In the genomic region with DNA sequence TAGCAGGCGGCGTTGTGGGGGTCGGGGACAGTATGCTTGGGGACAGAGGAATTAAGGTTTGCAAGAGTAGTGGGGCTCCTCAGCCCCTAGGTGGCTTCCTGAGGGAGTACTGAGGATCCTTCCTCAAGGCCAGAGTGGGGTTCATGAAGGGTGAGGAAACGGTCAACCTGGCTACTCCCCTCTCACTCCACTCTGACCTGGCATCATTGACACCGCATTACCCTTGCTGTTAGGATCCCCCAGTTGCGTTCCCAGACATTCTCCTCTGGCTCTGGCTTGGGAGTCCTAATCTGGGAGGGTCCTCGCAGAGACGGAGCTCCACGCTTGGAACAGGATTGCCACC, we compare ENCODE assay signal across 8 cellular contexts. TPM values are rescaled to one million over a fixed set of nuclear protein-coding genes. Genes with fewer than 3 reads are reported as not detected.
DNase-seq lines count a peak whose midpoint lies in the region; ATAC-seq, FAIRE-seq and TF ChIP-seq lines count a peak whose summit lies in the region.

No MANE protein-coding gene starts in this region.

- no peaks in the 10 kb centered on the region for H4K20me1 ChIP-seq in MM.1S (ENCODE audit: insufficient read depth, low read length)
- H4K20me1 ChIP-seq in H1 (replicated peaks in 1 of 2; ENCODE audit: control insufficient read depth in 1 of 2, insufficient read depth in 2 of 2, low read length in 2 of 2): peaks cover 0 to 3% of the 10 kb centered on the region in 2 experiments

- peak overlapping the region; percentile 74 for H3K4me2 ChIP-seq in MM.1S (ENCODE audit: low read depth, low read length)
- peak overlapping the region; percentile 86 to 88 for H3K4me2 ChIP-seq in H1 (ENCODE audit: insufficient read depth in 1 of 2, low read depth in 2 of 2, low read length in 2 of 2)

- H2BK15ac ChIP-seq in H1 (ENCODE audit: low read length): no peak overlapping the region

- TF ChIP-seq EP300 in H1 (IDR thresholded peaks at IDR 0.05; ENCODE audit: borderline replicate concordance in 1 of 2, low read depth in 2 of 2, low read length in 2 of 2): no peak

- ATAC-seq in GM18511 (IDR thresholded peaks at IDR 0.05; ENCODE audit: unreplicated experiment): peak; percentile 9
- ATAC-seq in HG02763 (IDR thresholded peaks at IDR 0.05; ENCODE audit: unreplicated experiment): no peak

- H2AFZ ChIP-seq in MM.1S (ENCODE audit: low read length): peak overlapping the region; percentile 44
- H2AFZ ChIP-seq in H1 (ENCODE audit: low read length): peak overlapping the region; percentile 49; the same call in 1 of the 2 replicates

- H2BK20ac ChIP-seq in H1 (ENCODE audit: low read length): no peak overlapping the region

- H3K4me1 ChIP-seq in MM.1S (ENCODE audit: low read length) (no peaks in the 10 kb centered on the region), H1 (replicated peaks in 1 of 4; ENCODE audit: control insufficient read depth in 3 of 4, insufficient read depth in 4 of 4, low read length in 3 of 4) (peaks cover 0 to 12% (median 4%) of the 10 kb centered on the region in 4 experiments; a peak in 4 of 7 replicates), neutrophil (ENCODE audit: control insufficient read depth in 1 of 2, insufficient read depth in 1 of 2, low read depth in 1 of 2, low read length in 1 of 2) (peaks cover 15% of the 10 kb centered on the region in 2 experiments)

- H3K14ac ChIP-seq in H1 (ENCODE audit: insufficient read length): no peak overlapping the region

- H4K8ac ChIP-seq in H1 (ENCODE audit: extremely low read depth, insufficient read depth, low read length): no peak overlapping the region

- CTCF ChIA-PET in H1 (lab: Charles Lee; ENCODE audit: partially characterized antibody): interaction anchor here (0.6 to 3.1 kb wide), 17 partner anchors 13 to 476 kb away, joined by 3 to 107 read pairs (median 4); a partner anchor contains a TSS

- peaks cover 11% of the 10 kb centered on the region for H3K27me3 ChIP-seq in MM.1S (replicated peaks; ENCODE audit: insufficient read depth, low read length)
- peaks cover 0 to 12% (median 6%) of the 10 kb centered on the region in 4 experiments; a peak in 4 of 7 replicates for H3K27me3 ChIP-seq in H1 (replicated peaks in 1 of 4; ENCODE audit: control insufficient read depth in 3 of 4, extremely low read depth in 1 of 4, insufficient read depth in 3 of 4, low read length in 3 of 4)
- H3K27me3 ChIP-seq in neutrophil: peaks cover 13% of the 10 kb centered on the region

- no peak overlapping the region for H3K18ac ChIP-seq in H1 (ENCODE audit: extremely low read depth, low read length)

- H3K27ac ChIP-seq in MM.1S (ENCODE audit: low read length) (no peak overlapping the region), H1 (ENCODE audit: low read depth, low read length) (no peak overlapping the region), neutrophil (no peak overlapping the region)

- no peaks in the 10 kb centered on the region for H3K36me3 ChIP-seq in MM.1S (replicated peaks; ENCODE audit: insufficient read depth, low read length)
- H3K36me3 ChIP-seq in H1 (ENCODE audit: control insufficient read depth in 2 of 4, insufficient read depth in 4 of 4, low read length in 3 of 4): no peaks in the 10 kb centered on the region
- H3K36me3 ChIP-seq in neutrophil: no peaks in the 10 kb centered on the region

- H3K23ac ChIP-seq in H1 (ENCODE audit: insufficient read length): no peak overlapping the region

- no peaks in the 10 kb centered on the region for H3K79me1 ChIP-seq in H1 (ENCODE audit: low read depth, low read length)

- no peak for TF ChIP-seq POLR2A in H1 (IDR thresholded peaks at IDR 0.05; ENCODE audit: control extremely low read depth in 1 of 2, low read depth in 2 of 2, low read length in 2 of 2)

- H3K23me2 ChIP-seq in H1 (ENCODE audit: low read depth, low read length): peaks cover 10% of the 10 kb centered on the region; the same call in 1 of the 2 replicates

- no peaks in the 10 kb centered on the region for H3K9me2 ChIP-seq in MM.1S (replicated peaks; ENCODE audit: insufficient read depth, low read length)

- H3K4me3 ChIP-seq in MM.1S (ENCODE audit: low read length): peak overlapping the region; percentile 70
- H3K4me3 ChIP-seq in H1 (ENCODE audit: extremely low read depth in 1 of 4, insufficient read depth in 2 of 4, low read depth in 3 of 4, low read length in 4 of 4): peak overlapping the region; percentile 46 to 97 (median 68)
- peak overlapping the region; percentile 87 to 94 for H3K4me3 ChIP-seq in neutrophil (ENCODE audit: low read depth in 1 of 2, low read length in 1 of 2)

- H3K79me2 ChIP-seq in MM.1S (ENCODE audit: low read length) (no peaks in the 10 kb centered on the region), H1 (ENCODE audit: control insufficient read depth in 1 of 2, insufficient read depth in 2 of 2, low read length in 2 of 2) (no peaks in the 10 kb centered on the region)

- H3K9me3 ChIP-seq in MM.1S (replicated peaks; ENCODE audit: insufficient read depth, low read length) (no peaks in the 10 kb centered on the region), H1 (ENCODE audit: insufficient read depth in 2 of 2, low read depth in 1 of 2, low read length in 1 of 2) (no peaks in the 10 kb centered on the region), neutrophil (no peaks in the 10 kb centered on the region)

- no peak overlapping the region for H2AK5ac ChIP-seq in H1 (ENCODE audit: low read depth, low read length)

- H2BK12ac ChIP-seq in H1 (ENCODE audit: low read depth, low read length): peak overlapping the region; percentile 3; the same call in 1 of the 2 replicates

- no peak overlapping the region for H4K91ac ChIP-seq in H1 (replicated peaks; ENCODE audit: insufficient read length, low read length)

- FAIRE-seq in H1 (lab: Jason Lieb, UNC): no peak

- H4K5ac ChIP-seq in H1 (ENCODE audit: insufficient read length, low read depth, low read length): no peak overlapping the region

- H3F3A ChIP-seq in MM.1S (ENCODE audit: insufficient read depth, low read length): no peaks in the 10 kb centered on the region

- POLR2A ChIA-PET in H1 (lab: Charles Lee; ENCODE audit: partially characterized antibody): interaction anchor here (1.1 to 1.8 kb wide), 5 partner anchors 8 to 58 kb away, joined by 3 to 4 read pairs (median 4); no protein-coding TSS in a partner anchor

- WGBS in H1 (ENCODE audit: extremely low coverage in 1 of 2, insufficient coverage in 1 of 2, insufficient read length in 1 of 2, insufficient replicate concordance in 2 of 2, low coverage in 1 of 2, low lambda C conversion rate in 2 of 2, missing lambda C conversion rate in 1 of 2), 2 experiments: 33% methylated on average over 7 of the region's 9 CpGs; no CpG with 5 or more reads in 1 of the 2 experiments

- no peak overlapping the region for H3K56ac ChIP-seq in H1 (replicated peaks; ENCODE audit: insufficient read length, low read depth, low read length)

- H2BK120ac ChIP-seq in H1 (replicated peaks; ENCODE audit: low read depth, low read length): no peak overlapping the region

- no peak overlapping the region for H2BK5ac ChIP-seq in H1 (ENCODE audit: low read depth, low read length)

- DNase-seq in MM.1S (no peak), H1 (ENCODE audit: low read depth in 1 of 2, low spot score in 2 of 2) (no peak), GM19238 (ENCODE audit: insufficient read length, low spot score) (no peak), cortex of kidney (lab: John Stamatoyannopoulos, UW) (no peak)
- DNase-seq in activated effector memory CD4-positive, alpha-beta T cell treated with Interleukin-2 at 50 U/mL for 16 hours: no peak

- TF ChIP-seq CTCF in MM.1S (IDR thresholded peaks at IDR 0.05; ENCODE audit: low read length) (peak; percentile 17; the same call in 1 of the 2 replicates), H1 (IDR thresholded peaks at IDR 0.05; ENCODE audit: control extremely low read depth in 1 of 3, insufficient read depth in 1 of 3, low read depth in 1 of 3, low read length in 3 of 3) (peak in 1 of 3 experiments; percentile 34; a peak in 2 of 4 replicates), neutrophil (IDR thresholded peaks at IDR 0.05) (no peak)

- no peak overlapping the region for H3K9ac ChIP-seq in MM.1S (ENCODE audit: low read length)
- no peak overlapping the region for H3K9ac ChIP-seq in H1 (replicated peaks in 1 of 4; ENCODE audit: extremely low read depth in 1 of 4, low read depth in 3 of 4, low read length in 3 of 4)

- TF ChIP-seq RAD21 in H1 (IDR thresholded peaks at IDR 0.05 in 1 of 2, conservative IDR thresholded peaks at IDR 0.05 in 1 of 2; ENCODE audit: low read depth in 2 of 2, low read length in 2 of 2): no peak

- H3K4ac ChIP-seq in H1 (replicated peaks; ENCODE audit: insufficient read length, low read depth, low read length): no peak overlapping the region

TF ChIP-seq in H1, 55 proteins besides CTCF, POLR2A, EP300 and RAD21 (continues in another document):
- TF ChIP-seq GTF2F1 (IDR thresholded peaks at IDR 0.05; ENCODE audit: borderline replicate concordance, low read depth, low read length): no peak
- peak; percentile 34 for TF ChIP-seq SAP30 (IDR thresholded peaks at IDR 0.05; ENCODE audit: insufficient read depth, insufficient replicate concordance, low read length)
- TF ChIP-seq HDAC2 (IDR thresholded peaks at IDR 0.05; ENCODE audit: borderline replicate concordance in 1 of 2, low read depth in 2 of 2, low read length in 2 of 2): no peak
- TF ChIP-seq RBBP5 (IDR thresholded peaks at IDR 0.05; ENCODE audit: borderline replicate concordance, low read depth, low read length): 0 out of 2 replicates have a peak, but pooled peaks have one; percentile 16
- no peak for TF ChIP-seq YY1 (IDR thresholded peaks at IDR 0.05; ENCODE audit: low read depth, low read length)
- TF ChIP-seq SP4 (IDR thresholded peaks at IDR 0.05; ENCODE audit: low read length): no peak

RNA-seq across cellular contexts. Expression of a gene that starts 0.5 kb away (rescaled TPM):
- 19.7 TPM in 2 replicates for total RNA-seq in H1 (2021; fragmentation: NEBNext Ultra II Directional; extraction: Animal tissue kit (Norgen Biotek cat#: 25700))
- 19.7 and 27.3 TPM in 2 replicates for polyA plus RNA-seq in H1 (2011; rRNA removed)
- 19.9 TPM for polyA plus RNA-seq in H1 (2011; cell fraction: cytosol; rRNA removed)
- 78.8 TPM for polyA plus RNA-seq in H1 (2011; cell fraction: nucleus; rRNA removed)
- 9.1 to 24.6 TPM (median 19.3 TPM) in 4 replicates for polyA plus RNA-seq in H1 (2012, experiment 1 of 2)
- polyA plus RNA-seq in H1 (2012, experiment 2 of 2): 11.1 TPM
- polyA plus RNA-seq in H1 (2013, experiment 1 of 2): 12.7 TPM
- polyA plus RNA-seq in H1 (2013, experiment 2 of 2): 13.6 TPM
- polyA minus RNA-seq in H1 (2011; rRNA and poly(A)+ RNA removed): 10.9 and 16.7 TPM in 2 replicates
- 16.1 TPM for polyA minus RNA-seq in H1 (2011; cell fraction: cytosol; rRNA and poly(A)+ RNA removed)
- 17.5 TPM for polyA minus RNA-seq in H1 (2011; cell fraction: nucleus; rRNA and poly(A)+ RNA removed)

RNA-seq across cellular contexts. Expression of a gene that starts 30.2 kb away (rescaled TPM):
- 0.48 and 0.52 TPM in 2 replicates for total RNA-seq in H1 (2021; fragmentation: NEBNext Ultra II Directional; extraction: Animal tissue kit (Norgen Biotek cat#: 25700))
- 1.1 and 2.1 TPM in 2 replicates for polyA plus RNA-seq in H1 (2011; rRNA removed)
- 1.2 TPM for polyA plus RNA-seq in H1 (2011; cell fraction: cytosol; rRNA removed)
- polyA plus RNA-seq in H1 (2011; cell fraction: nucleus; rRNA removed): 5.5 TPM
- 0.60 to 1.1 TPM (median 0.98 TPM) in 4 replicates for polyA plus RNA-seq in H1 (2012, experiment 1 of 2)
- 0.34 TPM for polyA plus RNA-seq in H1 (2012, experiment 2 of 2)
- polyA plus RNA-seq in H1 (2013, experiment 1 of 2): 0.67 TPM
- 0.31 TPM for polyA plus RNA-seq in H1 (2013, experiment 2 of 2)
- polyA minus RNA-seq in H1 (2011; rRNA and poly(A)+ RNA removed): 1.7 and 1.9 TPM in 2 replicates
- polyA minus RNA-seq in H1 (2011; cell fraction: cytosol; rRNA and poly(A)+ RNA removed): not detected
- 3.5 TPM for polyA minus RNA-seq in H1 (2011; cell fraction: nucleus; rRNA and poly(A)+ RNA removed)
